ENCODE assay signal across 26 cellular contexts in the genomic region with DNA sequence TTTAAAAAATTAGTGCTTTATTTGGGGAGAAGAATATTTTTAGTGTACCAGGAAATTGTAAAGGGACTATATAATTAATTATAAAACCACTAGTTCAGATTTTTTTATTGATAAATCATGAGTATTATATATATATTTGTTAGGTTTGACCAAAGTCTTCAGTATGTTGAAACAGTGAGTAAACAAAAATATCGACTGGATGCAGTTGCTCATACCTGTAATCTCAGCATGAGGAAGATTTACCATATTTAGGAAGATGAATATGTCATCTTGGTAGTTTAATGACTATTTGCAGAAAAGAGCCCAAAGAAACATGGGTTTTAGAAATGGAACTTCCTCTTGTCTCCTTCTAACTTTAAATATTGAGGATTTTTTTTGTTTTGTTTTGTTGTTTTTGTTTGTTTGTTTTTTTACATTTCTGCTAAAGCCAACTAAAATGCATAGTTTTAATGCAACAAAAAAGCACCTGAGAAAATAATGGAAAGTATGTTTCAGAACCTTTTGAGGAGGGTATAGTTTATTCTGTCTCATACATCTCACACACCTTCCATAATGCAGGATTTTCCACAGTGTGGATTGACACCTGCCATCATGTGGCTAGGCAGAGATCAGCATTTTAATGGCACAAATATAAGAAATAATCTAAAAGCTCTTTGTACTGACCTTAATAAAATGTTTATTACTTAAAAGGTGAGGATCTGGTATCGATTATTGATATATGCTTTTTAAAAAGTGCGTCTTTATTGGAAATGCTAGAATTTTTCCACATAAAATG.
"Had no signal": no experiment of that assay in that cellular context is flagged by ENCODE, and none has a peak within 500 bp of the region (broad histone marks: within the 10 kb centered on the region; RNA-seq: fewer than 3 reads in every experiment).

No MANE protein-coding gene starts in this region.

- H3K36me3 ChIP-seq: breast epithelium, Peyer's patch, SJSA1 had no signal

- H3K4me1 ChIP-seq: body of pancreas, breast epithelium, Peyer's patch, SJSA1 had no signal

- H3K27ac ChIP-seq: body of pancreas, breast epithelium, Peyer's patch, SJSA1 had no signal

- H3K4me3 ChIP-seq: body of pancreas, breast epithelium, Peyer's patch, SJSA1 had no signal

- DNase-seq: activated CD4-positive, alpha-beta T cell treated with anti-CD3 and anti-CD28 coated beads for 36 hours; activated CD4-positive, alpha-beta T cell treated with anti-CD3 and anti-CD28 coated beads, Interleukin-2, amount 10 ng/mL, durations not matched to agents 7 days and 5 days; activated CD4-positive, alpha-beta T cell treated with anti-CD3 and anti-CD28 coated beads, Interleukin-2, amount 50 U/mL, for 48 hours; activated CD8-positive, alpha-beta T cell treated with anti-CD3 and anti-CD28 coated beads, Interleukin-2, amount 10 ng/mL, durations not matched to agents 7 days and 5 days; activated gamma-delta T cell; activated naive CD4-positive, alpha-beta T cell treated with Interleukin-2 at 50 U/mL for 16 hours; activated naive CD8-positive, alpha-beta T cell treated with anti-CD3 and anti-CD28 coated beads, Interleukin-2, amount 10 ng/mL, durations not matched to agents 7 days and 5 days; activated T-cell treated with anti-CD3 and anti-CD28 coated beads, Interleukin-2, amount 50 U/mL, for 24 hours; amygdala; body of pancreas; MM.1S; MV-4-11; NCI-H1092; NCI-H1436 treated with DMSO at 0.1 percent for 48 hours; NCI-H1694 treated with DMSO at 0.1 percent for 48 hours; NCI-H2029; NCI-H345; NCI-H524 treated with DMSO at 0.1 percent for 48 hours; NCI-H748 treated with DMSO at 0.1 percent for 48 hours; Peyer's patch; RPMI8226; SHP77 treated with DMSO at 0.1 percent for 48 hours; SK-N-SH had no signal

- ATAC-seq: activated CD4-positive, alpha-beta T cell treated with anti-CD3 and anti-CD28 coated beads for 36 hours; activated CD4-positive, CD25-positive, alpha-beta regulatory T cell treated with anti-CD3 and anti-CD28 coated beads, Interleukin-2, amount 50 U/mL, for 24 hours; activated CD8-positive, alpha-beta T cell treated with anti-CD3 and anti-CD28 coated beads, Interleukin-2, amount 10 ng/mL, durations not matched to agents 7 days and 5 days; body of pancreas had no signal

- H3K9me3 ChIP-seq: body of pancreas, breast epithelium, Peyer's patch, SJSA1, SK-N-SH had no signal

- H3K27me3 ChIP-seq: body of pancreas, breast epithelium, Peyer's patch, SJSA1 had no signal

- H3K9ac ChIP-seq: SK-N-SH had no signal

- H3K9me2 ChIP-seq: SK-N-SH had no signal

- H3K4me2 ChIP-seq: SK-N-SH had no signal
